In the genomic region with DNA sequence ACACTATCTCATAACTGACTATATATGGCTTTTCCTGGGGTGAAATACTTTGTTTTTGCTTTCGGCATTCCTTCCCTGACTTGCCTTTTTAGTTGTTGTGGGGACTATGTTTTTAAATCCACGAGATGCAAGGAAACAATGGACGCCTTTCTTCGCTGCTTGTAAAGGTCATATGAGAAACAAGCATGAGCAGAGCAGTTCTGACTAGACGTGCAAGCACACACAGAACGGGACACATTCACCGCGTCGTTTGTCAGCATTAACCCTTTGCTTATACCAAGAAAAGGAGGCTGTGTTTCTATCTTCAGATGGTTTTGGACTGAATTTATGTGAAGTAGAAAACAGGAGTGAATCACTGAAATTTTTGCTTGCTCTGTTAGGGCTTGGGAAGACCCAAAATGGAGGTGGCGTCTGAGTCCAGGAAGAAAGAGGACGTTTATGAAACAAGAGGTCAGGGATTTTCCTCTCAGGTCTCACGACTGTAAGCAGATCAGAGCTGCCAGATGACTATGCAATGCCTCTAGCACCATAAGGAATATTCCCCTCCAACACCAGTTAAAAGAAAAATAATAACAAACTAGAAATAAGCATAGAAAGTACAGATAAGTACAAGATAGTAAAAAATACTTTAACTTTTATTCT, we compare ENCODE assay signal across 22 cellular contexts.
DNase-seq lines count a peak whose midpoint lies in the region; ATAC-seq, FAIRE-seq and TF ChIP-seq lines count a peak whose summit lies in the region.
"Had no signal": no experiment of that assay in that cellular context is flagged by ENCODE, and none has a peak within 500 bp of the region (broad histone marks: within the 10 kb centered on the region; RNA-seq: fewer than 3 reads in every experiment).

No MANE protein-coding gene starts in this region.

- no peak for TF ChIP-seq CTCF in thyroid gland (IDR thresholded peaks at IDR 0.05)
- TF ChIP-seq CTCF in kidney (IDR thresholded peaks at IDR 0.05; ENCODE audit: borderline replicate concordance, extremely low read depth, insufficient read depth) = no peak

- H3K36me3 ChIP-seq in endocrine pancreas (ENCODE audit: control insufficient read depth, insufficient read depth, low read length) (no peaks in the 10 kb centered on the region), mesodermal cell (ENCODE audit: control insufficient read depth, insufficient read depth, low read length) (no peaks in the 10 kb centered on the region), thyroid gland (no peaks in the 10 kb centered on the region), kidney (ENCODE audit: control insufficient read depth in 1 of 2, insufficient read depth in 2 of 2, low read length in 2 of 2) (no peaks in the 10 kb centered on the region)

- H3K27me3 ChIP-seq in endocrine pancreas (ENCODE audit: control insufficient read depth, insufficient read depth, low read length) (no peaks in the 10 kb centered on the region), thyroid gland (no peaks in the 10 kb centered on the region)

- H3K9me3 ChIP-seq in endocrine pancreas (ENCODE audit: control insufficient read depth, low read length) (no peaks in the 10 kb centered on the region), mesodermal cell (ENCODE audit: control insufficient read depth, low read length) (no peaks in the 10 kb centered on the region), thyroid gland (no peaks in the 10 kb centered on the region), kidney (ENCODE audit: control insufficient read depth in 1 of 2, low read length in 2 of 2) (no peaks in the 10 kb centered on the region)

- DNase-seq in NCI-H2227 treated with DMSO at 0.1 percent for 48 hours (lab: John Stamatoyannopoulos, UW) (peak; percentile 34), substantia nigra (lab: John Stamatoyannopoulos, UW) (peak in 15 of 49 donors; percentile 1 to 37 (median 14)), thyroid gland (no peak), kidney (no peak)
- no peak for DNase-seq in stimulated activated naive CD4-positive, alpha-beta T cell (lab: John Stamatoyannopoulos, UW)
- DNase-seq: activated naive CD4-positive, alpha-beta T cell treated with anti-CD3 and anti-CD28 coated beads, Interleukin-2, amount 10 ng/mL, durations not matched to agents 7 days and 5 days; activated T-cell treated with anti-CD3 and anti-CD28 coated beads, Interleukin-2, amount 50 U/mL, for 72 hours; Calu3; central memory CD4-positive, alpha-beta T cell; foreskin fibroblast; islet precursor cell; NCI-H1436; NCI-H69; occipital lobe; right cardiac atrium had no signal

- no peak for ATAC-seq in GM19395 (IDR thresholded peaks at IDR 0.05; ENCODE audit: unreplicated experiment)
- ATAC-seq: activated T-cell treated with anti-CD3 and anti-CD28 coated beads, Interleukin-2, amount 50 U/mL, for 72 hours; Right ventricle myocardium inferior had no signal

- FAIRE-seq in kidney (lab: Jason Lieb, UNC) = no peak
- FAIRE-seq: GM12892, urothelium cell line had no signal

- peak overlapping the region; percentile 49 for H3K4me3 ChIP-seq in endocrine pancreas (ENCODE audit: control insufficient read depth, insufficient read depth, low read length)
- no peak overlapping the region for H3K4me3 ChIP-seq in mesodermal cell (ENCODE audit: extremely low read depth, insufficient read depth, low read length, poor library complexity, severe bottlenecking)
- H3K4me3 ChIP-seq in thyroid gland (replicated peaks in 1 of 3) = no peak overlapping the region
- H3K4me3 ChIP-seq in kidney (ENCODE audit: low read length in 2 of 2) = no peak overlapping the region
- H3K4me3 ChIP-seq: lung had no signal

- H3K9ac ChIP-seq in endocrine pancreas (ENCODE audit: control insufficient read depth, insufficient read depth, low read length) = no peak overlapping the region
- no peak overlapping the region for H3K9ac ChIP-seq in kidney (ENCODE audit: low read length in 2 of 2)

- H3K27ac ChIP-seq in mesodermal cell (ENCODE audit: low read depth, low read length, severe bottlenecking) (peak overlapping the region; percentile 57), substantia nigra (ENCODE audit: low read depth, low read length, poor library complexity, severe bottlenecking) (peak overlapping the region; percentile 2), thyroid gland (no peak overlapping the region), kidney (ENCODE audit: low read depth in 2 of 2, low read length in 2 of 2) (no peak overlapping the region)

- TF ChIP-seq POLR2A in thyroid gland (IDR thresholded peaks at IDR 0.05) = no peak

- H3K4me1 ChIP-seq in endocrine pancreas (ENCODE audit: control insufficient read depth, insufficient read depth, low read length) = no peaks in the 10 kb centered on the region
- peaks cover 8% of the 10 kb centered on the region for H3K4me1 ChIP-seq in mesodermal cell (ENCODE audit: control insufficient read depth, insufficient read depth, low read length, poor library complexity, severe bottlenecking)
- no peaks in the 10 kb centered on the region for H3K4me1 ChIP-seq in thyroid gland
- no peaks in the 10 kb centered on the region for H3K4me1 ChIP-seq in kidney (ENCODE audit: control insufficient read depth in 1 of 2, insufficient read depth in 1 of 2, low read depth in 1 of 2, low read length in 2 of 2)

- intact Hi-C loops in thyroid gland (cut with DNase I) = no loop called here
- intact Hi-C loops in kidney (cut with DNase I) = no loop called here

- WGBS in mesodermal cell (ENCODE audit: insufficient coverage in 2 of 2), 2 experiments = 84 to 86% methylated on average over 7 to 10 of the region's 12 CpGs
- 78 to 82% methylated on average over 12 of the region's 12 CpGs for WGBS in thyroid gland, 2 donors

Comparison
In these comparisons a context has a peak if more than half of its experiments do, and no peak if none do; other contexts are left out.
1. H3K27ac ChIP-seq: peak in mesodermal cell (single experiment) and substantia nigra (single experiment); none in thyroid gland (0 of 3) and kidney (0 of 2).